ENCODE assay signal across 35 cellular contexts in the genomic region with DNA sequence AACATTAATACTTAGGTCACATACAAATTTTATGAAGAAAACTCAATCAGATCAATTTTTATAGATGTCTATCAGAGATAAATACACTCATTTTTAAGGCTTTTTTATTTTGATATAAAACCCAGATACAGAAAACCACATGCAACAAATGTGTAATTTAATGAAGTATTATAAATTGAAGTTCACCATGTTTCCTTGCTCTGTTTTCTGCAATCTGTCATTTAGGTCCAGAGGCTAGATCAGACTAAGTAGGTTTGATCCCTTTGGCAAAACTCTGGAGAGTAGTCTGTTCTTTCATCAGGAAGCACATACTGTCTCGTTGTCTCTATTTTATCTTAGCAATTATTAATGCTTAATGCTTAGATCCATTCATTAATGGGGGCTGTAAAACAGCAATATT.
"Had no signal": no experiment of that assay in that cellular context is flagged by ENCODE, and none has a peak within 500 bp of the region (broad histone marks: within the 10 kb centered on the region; RNA-seq: fewer than 3 reads in every experiment).

No MANE protein-coding gene starts in this region.

- H3K9me3 ChIP-seq: MG63 had no signal

- H3K4me3 ChIP-seq: MG63 had no signal

- DNase-seq: Karpas-422, Kasumi-1, MG63, MM.1S, MV-4-11, NCI-H1048, NCI-H1092, NCI-H1092 treated with DMSO at 0.1 percent for 48 hours, NCI-H1105, NCI-H1105 treated with DMSO at 0.1 percent for 48 hours, NCI-H1417, NCI-H1417 treated with DMSO at 0.1 percent for 48 hours, NCI-H1436, NCI-H1436 treated with DMSO at 0.1 percent for 48 hours, NCI-H146, NCI-H1694, NCI-H1694 treated with DMSO at 0.1 percent for 48 hours, NCI-H187, NCI-H187 treated with DMSO at 0.1 percent for 48 hours, NCI-H1930, NCI-H2029, NCI-H2029 treated with DMSO at 0.1 percent for 48 hours, NCI-H2081, NCI-H2081 treated with DMSO at 0.1 percent for 48 hours, NCI-H2107, NCI-H2171, NCI-H2171 treated with DMSO at 0.1 percent for 48 hours, NCI-H2227 treated with DMSO at 0.1 percent for 48 hours, NCI-H226, NCI-H345, NCI-H446, NCI-H446 treated with DMSO at 0.1 percent for 48 hours, NCI-H510A, NCI-H510A treated with DMSO at 0.1 percent for 48 hours, NCI-H524 treated with DMSO at 0.1 percent for 48 hours had no signal

- H3K36me3 ChIP-seq: MG63 had no signal

- H3K27me3 ChIP-seq: MG63 had no signal
